1 cellular context compared by ENCODE assay signal in genomic region chrX:65389120-65389519, GRCh38.
DNase-seq lines count a peak whose midpoint lies in the region; TF ChIP-seq lines count a peak whose summit lies in the region.
"Not testable (repeated sequence)": the region's sequence is repeated elsewhere in the genome, so short reads cannot be mapped to it uniquely, and the experiment has no call there.

No MANE protein-coding gene starts in this region.

- peaks cover 45% of the 10 kb centered on the region for H3K9me3 Mint-ChIP-seq in osteocyte (ENCODE audit: unreplicated experiment)

- H3K4me1 Mint-ChIP-seq in osteocyte (ENCODE audit: unreplicated experiment), result not testable (repeated sequence)

- DNase-seq in osteocyte (ENCODE audit: extremely low spot score, unreplicated experiment), result peak; percentile 73

- H3K4me3 Mint-ChIP-seq in osteocyte (ENCODE audit: unreplicated experiment), result not testable (repeated sequence)

- not testable (repeated sequence) for H3K27me3 Mint-ChIP-seq in osteocyte (ENCODE audit: unreplicated experiment)

- not testable (repeated sequence) for TF ChIP-seq CTCF in osteocyte (IDR thresholded peaks at IDR 0.05)

- H3K36me3 Mint-ChIP-seq in osteocyte (ENCODE audit: unreplicated experiment), result not testable (repeated sequence)

- H3K27ac Mint-ChIP-seq in osteocyte (ENCODE audit: unreplicated experiment), result not testable (repeated sequence)
